1 cellular context compared by ENCODE assay signal in the genomic region with DNA sequence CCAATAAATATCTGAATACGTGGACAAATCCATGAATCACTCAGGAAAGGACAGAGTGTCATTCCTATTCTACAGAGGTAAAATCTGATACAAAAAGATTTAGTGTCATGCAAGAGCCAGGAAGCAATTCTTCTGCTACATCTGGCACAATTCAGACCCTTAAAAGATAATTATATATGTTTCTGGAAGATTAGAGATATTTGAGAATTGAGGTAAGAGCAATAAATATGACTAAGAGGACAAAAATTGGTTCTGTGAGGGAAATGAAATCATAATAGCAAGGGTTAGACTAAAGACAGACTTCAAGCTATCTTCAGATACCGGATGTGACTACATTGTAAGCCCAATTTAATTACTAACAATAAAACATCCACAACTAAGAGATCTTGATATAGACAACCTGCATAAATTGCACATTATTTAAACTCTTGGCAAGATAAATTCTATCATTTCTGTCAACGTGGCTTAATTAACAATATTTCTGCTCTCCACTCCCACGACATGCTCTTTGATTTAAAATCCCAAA.
TF ChIP-seq lines count a peak whose summit lies in the region.

No MANE protein-coding gene starts in this region.

TF ChIP-seq in SK-N-SH, 30 proteins besides CTCF, POLR2A, EP300 and RAD21 (continued from another document):
- TF ChIP-seq, protein P1, sequence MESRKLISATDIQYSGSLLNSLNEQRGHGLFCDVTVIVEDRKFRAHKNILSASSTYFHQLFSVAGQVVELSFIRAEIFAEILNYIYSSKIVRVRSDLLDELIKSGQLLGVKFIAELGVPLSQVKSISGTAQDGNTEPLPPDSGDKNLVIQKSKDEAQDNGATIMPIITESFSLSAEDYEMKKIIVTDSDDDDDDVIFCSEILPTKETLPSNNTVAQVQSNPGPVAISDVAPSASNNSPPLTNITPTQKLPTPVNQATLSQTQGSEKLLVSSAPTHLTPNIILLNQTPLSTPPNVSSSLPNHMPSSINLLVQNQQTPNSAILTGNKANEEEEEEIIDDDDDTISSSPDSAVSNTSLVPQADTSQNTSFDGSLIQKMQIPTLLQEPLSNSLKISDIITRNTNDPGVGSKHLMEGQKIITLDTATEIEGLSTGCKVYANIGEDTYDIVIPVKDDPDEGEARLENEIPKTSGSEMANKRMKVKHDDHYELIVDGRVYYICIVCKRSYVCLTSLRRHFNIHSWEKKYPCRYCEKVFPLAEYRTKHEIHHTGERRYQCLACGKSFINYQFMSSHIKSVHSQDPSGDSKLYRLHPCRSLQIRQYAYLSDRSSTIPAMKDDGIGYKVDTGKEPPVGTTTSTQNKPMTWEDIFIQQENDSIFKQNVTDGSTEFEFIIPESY (IDR thresholded peaks at IDR 0.05; ENCODE audit: borderline replicate concordance, low read depth), result no peak; the same call in 1 of the 2 replicates
- TF ChIP-seq NFIC (IDR thresholded peaks at IDR 0.05; ENCODE audit: borderline replicate concordance), result peak; percentile 79; the same call in 1 of the 2 replicates
- TF ChIP-seq TCF12 (IDR thresholded peaks at IDR 0.05), result peak; percentile 98
- peak; percentile 97 for TF ChIP-seq JUND (IDR thresholded peaks at IDR 0.05)
- TF ChIP-seq RFX5 (IDR thresholded peaks at IDR 0.05; ENCODE audit: low read length), result no peak
- TF ChIP-seq RXRA (IDR thresholded peaks at IDR 0.05; ENCODE audit: borderline replicate concordance, low read depth), result peak; percentile 88
- peak; percentile 34; the same call in 1 of the 2 replicates for TF ChIP-seq GABPA (IDR thresholded peaks at IDR 0.05; ENCODE audit: low read depth)
- TF ChIP-seq, protein P2, sequence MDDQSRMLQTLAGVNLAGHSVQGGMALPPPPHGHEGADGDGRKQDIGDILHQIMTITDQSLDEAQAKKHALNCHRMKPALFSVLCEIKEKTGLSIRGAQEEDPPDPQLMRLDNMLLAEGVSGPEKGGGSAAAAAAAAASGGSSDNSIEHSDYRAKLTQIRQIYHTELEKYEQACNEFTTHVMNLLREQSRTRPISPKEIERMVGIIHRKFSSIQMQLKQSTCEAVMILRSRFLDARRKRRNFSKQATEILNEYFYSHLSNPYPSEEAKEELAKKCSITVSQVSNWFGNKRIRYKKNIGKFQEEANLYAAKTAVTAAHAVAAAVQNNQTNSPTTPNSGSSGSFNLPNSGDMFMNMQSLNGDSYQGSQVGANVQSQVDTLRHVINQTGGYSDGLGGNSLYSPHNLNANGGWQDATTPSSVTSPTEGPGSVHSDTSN (IDR thresholded peaks at IDR 0.05), result peak; percentile 92
- no peak for TF ChIP-seq RCOR1 (IDR thresholded peaks at IDR 0.05; ENCODE audit: low read length)
- TF ChIP-seq FOXM1 (IDR thresholded peaks at IDR 0.05; ENCODE audit: low read depth), result peak; percentile 97
- TF ChIP-seq FOSL2 (IDR thresholded peaks at IDR 0.05; ENCODE audit: borderline replicate concordance, low read depth), result peak; percentile 85
- TF ChIP-seq, protein P3, sequence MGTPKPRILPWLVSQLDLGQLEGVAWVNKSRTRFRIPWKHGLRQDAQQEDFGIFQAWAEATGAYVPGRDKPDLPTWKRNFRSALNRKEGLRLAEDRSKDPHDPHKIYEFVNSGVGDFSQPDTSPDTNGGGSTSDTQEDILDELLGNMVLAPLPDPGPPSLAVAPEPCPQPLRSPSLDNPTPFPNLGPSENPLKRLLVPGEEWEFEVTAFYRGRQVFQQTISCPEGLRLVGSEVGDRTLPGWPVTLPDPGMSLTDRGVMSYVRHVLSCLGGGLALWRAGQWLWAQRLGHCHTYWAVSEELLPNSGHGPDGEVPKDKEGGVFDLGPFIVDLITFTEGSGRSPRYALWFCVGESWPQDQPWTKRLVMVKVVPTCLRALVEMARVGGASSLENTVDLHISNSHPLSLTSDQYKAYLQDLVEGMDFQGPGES (IDR thresholded peaks at IDR 0.05; ENCODE audit: low read depth, low read length), result no peak
- peak; percentile 57; the same call in 1 of the 2 replicates for TF ChIP-seq SIN3A (IDR thresholded peaks at IDR 0.05; ENCODE audit: borderline replicate concordance, low read depth, low read length)
- TF ChIP-seq POLR2AphosphoS5 (IDR thresholded peaks at IDR 0.05; ENCODE audit: low read depth, low read length), result peak; percentile 67
- no peak for TF ChIP-seq NRF1 (IDR thresholded peaks at IDR 0.05; ENCODE audit: low read depth, low read length)
- TF ChIP-seq SMC3 (IDR thresholded peaks at IDR 0.05; ENCODE audit: low read depth, low read length), result no peak
- TF ChIP-seq GATA2 (CRISPR knock-in tag; IDR thresholded peaks at IDR 0.05), result no peak
- TF ChIP-seq MEF2A (IDR thresholded peaks at IDR 0.05; ENCODE audit: borderline replicate concordance, low read depth), result peak; percentile 84; the same call in 1 of the 2 replicates
